ENCODE assay signal across 1 cellular context in the genomic region with DNA sequence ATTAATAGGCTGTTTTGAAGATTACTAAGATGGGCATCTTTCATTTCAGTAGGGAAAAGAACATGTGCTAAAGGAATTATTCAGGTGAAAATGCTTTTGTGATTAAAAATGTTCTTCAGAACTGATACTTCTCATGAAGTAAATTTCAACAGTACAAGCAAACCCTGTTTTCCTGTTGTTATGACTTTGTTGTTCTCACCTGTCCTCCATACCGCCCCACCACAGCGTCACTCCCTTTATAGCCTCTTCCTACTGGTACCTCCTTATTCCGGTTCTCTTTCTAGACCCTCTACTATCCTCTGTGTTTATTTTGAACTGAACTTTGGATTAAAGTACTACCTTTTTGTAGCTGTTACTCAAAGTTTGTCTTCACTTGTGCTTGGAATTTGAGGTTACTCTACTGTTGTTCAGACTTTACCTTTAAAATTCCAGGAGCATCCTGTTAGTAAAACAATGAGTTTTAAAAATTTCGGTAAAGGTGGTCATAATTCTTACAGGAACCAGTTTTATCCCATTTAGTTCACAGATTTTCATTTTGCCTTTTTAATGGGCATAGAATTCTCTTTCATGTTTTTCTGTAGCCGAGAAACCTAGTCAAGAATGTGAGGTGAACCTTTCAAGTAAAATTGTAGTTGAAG.
TF ChIP-seq lines count a peak whose summit lies in the region.

No MANE protein-coding gene starts in this region.

TF ChIP-seq in HepG2, 621 proteins besides CTCF, POLR2A, EP300 and RAD21:
- no peak for TF ChIP-seq PHB2 (IDR thresholded peaks at IDR 0.05; ENCODE audit: partially characterized antibody)
- no peak for TF ChIP-seq GZF1 (CRISPR knock-in tag; IDR thresholded peaks at IDR 0.05)
- no peak for TF ChIP-seq ZNF24 (IDR thresholded peaks at IDR 0.05)
- no peak for TF ChIP-seq NFRKB (IDR thresholded peaks at IDR 0.05)
- TF ChIP-seq ZNF160 (CRISPR knock-in tag; IDR thresholded peaks at IDR 0.05): no peak
- no peak for TF ChIP-seq ZNF607 (CRISPR knock-in tag; IDR thresholded peaks at IDR 0.05; ENCODE audit: borderline replicate concordance)
- TF ChIP-seq MIXL1 (CRISPR knock-in tag; IDR thresholded peaks at IDR 0.05): no peak
- no peak for TF ChIP-seq ZNF577 (CRISPR knock-in tag; IDR thresholded peaks at IDR 0.05; ENCODE audit: borderline replicate concordance, low read depth)
